ENCODE assay signal across 17 cellular contexts in genomic region chr2:241082338-241083090, GRCh38. TPM values are rescaled to one million over a fixed set of nuclear protein-coding genes. Genes with fewer than 3 reads are reported as not detected.
A peak's percentile ranks its signal among the peaks of the same experiment; 100 is the strongest.
DNase-seq lines count a peak whose midpoint lies in the region; ATAC-seq, FAIRE-seq and TF ChIP-seq lines count a peak whose summit lies in the region.
"Had no signal": no experiment of that assay in that cellular context is flagged by ENCODE, and none has a peak within 500 bp of the region (broad histone marks: within the 10 kb centered on the region; RNA-seq: fewer than 3 reads in every experiment).

No MANE protein-coding gene starts in this region.

- no peaks in the 10 kb centered on the region for H3K27me3 ChIP-seq in upper lobe of right lung

- no peak for FAIRE-seq in kidney (lab: Jason Lieb, UNC)

- no peak for DNase-seq in activated naive CD8-positive, alpha-beta T cell treated with anti-CD3 and anti-CD28 coated beads, Interleukin-2, amount 50 U/mL, for 24 hours
- DNase-seq in activated T-cell treated with anti-CD3 and anti-CD28 coated beads, Interleukin-2, amount 50 U/mL, for 48 hours: peak; percentile 16 to 18
- peak; percentile 39 for DNase-seq in kidney
- no peak for DNase-seq in upper lobe of right lung
- no peak for DNase-seq in NCI-H526 (lab: John Stamatoyannopoulos, UW)
- DNase-seq: activated CD4-positive, alpha-beta T cell treated with anti-CD3 and anti-CD28 coated beads for 4 hours; CD4-positive, alpha-beta T cell; effector CD8-positive, alpha-beta T cell; NCI-H1105 treated with DMSO at 0.1 percent for 48 hours; NCI-H524; stimulated activated CD4-positive, alpha-beta T cell treated with anti-CD3 and anti-CD28 coated beads, Interleukin-4, amount 100 ng/mL, for 24 hours had no signal

- peaks cover 0 to 4% of the 10 kb centered on the region in 2 donors for H3K4me1 ChIP-seq in kidney (ENCODE audit: control insufficient read depth in 1 of 2, insufficient read depth in 1 of 2, low read depth in 1 of 2, low read length in 2 of 2)
- peaks cover 8% of the 10 kb centered on the region for H3K4me1 ChIP-seq in upper lobe of right lung

- H3K9me3 Mint-ChIP-seq in activated naive CD8-positive, alpha-beta T cell (ENCODE audit: low read depth): peaks cover 7% of the 10 kb centered on the region
- H3K9me3 Mint-ChIP-seq in activated naive CD8-positive, alpha-beta T cell treated with anti-CD3 and anti-CD28 coated beads, Interleukin-2, amount 50 U/mL, for 24 hours: peaks cover 8% of the 10 kb centered on the region
- H3K9me3 Mint-ChIP-seq: CD4-positive, alpha-beta T cell had no signal

- intact Hi-C loops in kidney (cut with DNase I) (no loop called here), upper lobe of right lung (cut with DNase I) (no loop called here)

- TF ChIP-seq CTCF in kidney (IDR thresholded peaks at IDR 0.05; ENCODE audit: borderline replicate concordance, extremely low read depth, insufficient read depth) (no peak), upper lobe of right lung (IDR thresholded peaks at IDR 0.05) (no peak)

- H3K27ac ChIP-seq in kidney (ENCODE audit: low read depth in 2 of 2, low read length in 2 of 2) (no peak overlapping the region), upper lobe of right lung (no peak overlapping the region)
- H3K27ac ChIP-seq: RWPE1 had no signal

- H3K36me3 Mint-ChIP-seq in activated naive CD8-positive, alpha-beta T cell: peaks cover 19% of the 10 kb centered on the region
- H3K36me3 Mint-ChIP-seq in activated naive CD8-positive, alpha-beta T cell treated with anti-CD3 and anti-CD28 coated beads, Interleukin-2, amount 50 U/mL, for 24 hours (ENCODE audit: low read depth): peaks cover 20% of the 10 kb centered on the region

- peaks cover 25% of the 10 kb centered on the region for H3K4me1 Mint-ChIP-seq in activated naive CD8-positive, alpha-beta T cell (ENCODE audit: low read depth)
- H3K4me1 Mint-ChIP-seq in activated naive CD8-positive, alpha-beta T cell treated with anti-CD3 and anti-CD28 coated beads, Interleukin-2, amount 50 U/mL, for 24 hours: no peaks in the 10 kb centered on the region
- H3K4me1 Mint-ChIP-seq: mesothelial cell of epicardium had no signal

- H3K4me3 Mint-ChIP-seq in activated naive CD8-positive, alpha-beta T cell: no peak overlapping the region
- H3K4me3 Mint-ChIP-seq in activated naive CD8-positive, alpha-beta T cell treated with anti-CD3 and anti-CD28 coated beads, Interleukin-2, amount 50 U/mL, for 24 hours: no peak overlapping the region
- H3K4me3 Mint-ChIP-seq: CD4-positive, alpha-beta T cell; mesothelial cell of epicardium had no signal

- H3K9ac ChIP-seq in kidney (ENCODE audit: low read length in 2 of 2): no peak overlapping the region

- H3K4me3 ChIP-seq in kidney (ENCODE audit: low read length in 2 of 2) (no peak overlapping the region), upper lobe of right lung (no peak overlapping the region)
- H3K4me3 ChIP-seq: smooth muscle cell had no signal

- H3K9me3 ChIP-seq in kidney (ENCODE audit: control insufficient read depth in 1 of 2, low read length in 2 of 2) (no peaks in the 10 kb centered on the region), upper lobe of right lung (no peaks in the 10 kb centered on the region)

- no peaks in the 10 kb centered on the region for H3K27me3 Mint-ChIP-seq in activated naive CD8-positive, alpha-beta T cell
- no peaks in the 10 kb centered on the region for H3K27me3 Mint-ChIP-seq in activated naive CD8-positive, alpha-beta T cell treated with anti-CD3 and anti-CD28 coated beads, Interleukin-2, amount 50 U/mL, for 24 hours
- H3K27me3 Mint-ChIP-seq: CD4-positive, alpha-beta T cell had no signal

- no peak for ATAC-seq in activated naive CD8-positive, alpha-beta T cell treated with anti-CD3 and anti-CD28 coated beads, Interleukin-2, amount 50 U/mL, for 24 hours
- ATAC-seq in upper lobe of right lung: peak; percentile 4
- ATAC-seq in GM21381 (IDR thresholded peaks at IDR 0.05; ENCODE audit: unreplicated experiment): no peak
- ATAC-seq in GM21447 (IDR thresholded peaks at IDR 0.05; ENCODE audit: unreplicated experiment): no peak

- peak overlapping the region; percentile 31 for H3K27ac Mint-ChIP-seq in activated naive CD8-positive, alpha-beta T cell
- H3K27ac Mint-ChIP-seq in activated naive CD8-positive, alpha-beta T cell treated with anti-CD3 and anti-CD28 coated beads, Interleukin-2, amount 50 U/mL, for 24 hours: no peak overlapping the region
- H3K27ac Mint-ChIP-seq: CD4-positive, alpha-beta T cell; mesothelial cell of epicardium had no signal

- H3K36me3 ChIP-seq in kidney (ENCODE audit: control insufficient read depth in 1 of 2, insufficient read depth in 2 of 2, low read length in 2 of 2): peaks cover 12 to 19% of the 10 kb centered on the region in 2 donors
- peaks cover 19% of the 10 kb centered on the region for H3K36me3 ChIP-seq in upper lobe of right lung

RNA-seq across cellular contexts. Expression of gene MTERF4, which starts 19.6 kb away (rescaled TPM):
- 41.5 TPM for total RNA-seq in kidney
- 24.3 TPM for polyA plus RNA-seq in kidney (ENCODE audit: insufficient read depth, low read depth, low replicate concordance)
- 34.6 TPM for total RNA-seq in upper lobe of right lung

Comparison
In these comparisons a context has a peak if more than half of its experiments do, and no peak if none do; other contexts are left out.
1. DNase-seq: peak in activated T-cell treated with anti-CD3 and anti-CD28 coated beads, Interleukin-2, amount 50 U/mL, for 48 hours (2 of 2) and kidney (single experiment); none in activated naive CD8-positive, alpha-beta T cell treated with anti-CD3 and anti-CD28 coated beads, Interleukin-2, amount 50 U/mL, for 24 hours (single experiment), upper lobe of right lung (single experiment) and NCI-H526 (0 of 2).